8 cellular contexts compared by ENCODE assay signal in genomic region chr22:30968924-30969531, GRCh38. TPM values are rescaled to one million over a fixed set of nuclear protein-coding genes. Genes with fewer than 3 reads are reported as not detected.
DNase-seq lines count a peak whose midpoint lies in the region; ATAC-seq, FAIRE-seq and TF ChIP-seq lines count a peak whose summit lies in the region.

TUG1 (plus strand) TSS chr22:30969265.

- peak; percentile 75; the same call in 1 of the 2 replicates for TF ChIP-seq POLR2A in GM12892 (IDR thresholded peaks at IDR 0.05; ENCODE audit: low read depth, low read length)

- peak; percentile 97 for FAIRE-seq in GM12892 (lab: Jason Lieb, UNC)

- TF ChIP-seq CTCF in upper lobe of right lung (IDR thresholded peaks at IDR 0.05): no peak

- peaks cover 26% of the 10 kb centered on the region for H3K36me3 ChIP-seq in upper lobe of right lung

- intact Hi-C loops in T-helper 1 cell treated with Interleukin-12 subunit alpha and Interleukin-12 subunit beta and Interleukin-4 antibody, amounts not matched to agents 30 ng/mL and 1 ng/mL, for 36 hours (cut with micrococcal nuclease): loop anchor here (1.0 to 10.0 kb wide), 11 partner anchors 26 to 976 kb away; partner anchors contain the start of genes DUSP18, LIMK2, PATZ1 and PIK3IP1
- intact Hi-C loops in left cardiac atrium (cut with DNase I) (loop anchor here (5.0 kb wide), 1 partner anchor 113 kb away; the partner anchor contains the start of gene SMTN (in 2 of the 2)), posterior vena cava (cut with DNase I) (loop anchor here (2.0 to 5.0 kb wide), 2 partner anchors 112 to 113 kb away; partner anchors contain the start of gene SMTN (in 2 of the 2)), upper lobe of right lung (cut with DNase I) (loop anchor here (5.0 kb wide), 1 partner anchor 113 kb away; the partner anchor contains the start of gene SMTN)

- ATAC-seq in HG02870 (IDR thresholded peaks at IDR 0.05; ENCODE audit: unreplicated experiment) (peak; percentile 85), left cardiac atrium (peak; percentile 99), upper lobe of right lung (peak; percentile 97)

- H3K4me1 ChIP-seq in upper lobe of right lung: peaks cover 27% of the 10 kb centered on the region

- H3K9me3 ChIP-seq in upper lobe of right lung: no peaks in the 10 kb centered on the region

- H3K27me3 ChIP-seq in upper lobe of right lung: no peaks in the 10 kb centered on the region

- peak within 1 kb of the TSS; percentile 95 for H3K27ac ChIP-seq in upper lobe of right lung

- peak; percentile 95 for DNase-seq in GM12892 (ENCODE audit: insufficient read length)
- DNase-seq in NCI-H146 treated with DMSO at 0.1 percent for 48 hours (lab: John Stamatoyannopoulos, UW; ENCODE audit: unreplicated experiment): peak; percentile 86
- peak; percentile 87 for DNase-seq in amniotic stem cell (lab: John Stamatoyannopoulos, UW)
- peak; percentile 99 for DNase-seq in left cardiac atrium
- peak; percentile 99 for DNase-seq in posterior vena cava (ENCODE audit: low spot score)
- DNase-seq in upper lobe of right lung: peak; percentile 99

- H3K4me3 ChIP-seq in upper lobe of right lung: peak within 1 kb of the TSS; percentile 82

RNA-seq across cellular contexts. Expression of gene TUG1, which starts in this region (rescaled TPM):
- polyA plus RNA-seq in GM12892 (2012; ENCODE audit: missing spikeins): 35.1 TPM
- total RNA-seq in T-helper 1 cell treated with Interleukin-12 subunit alpha and Interleukin-12 subunit beta and Interleukin-4 antibody, amounts not matched to agents 30 ng/mL and 1 ng/mL, for 36 hours: 79.4 and 84.6 TPM in 2 replicates
- total RNA-seq in left cardiac atrium (10 to 100 TPM; 37.7 to 51.3 TPM), posterior vena cava (10 to 100 TPM; 61.7 to 65.8 TPM), upper lobe of right lung (71.8 TPM)

Comparison
In these comparisons a context has a peak if more than half of its experiments do, and no peak if none do; other contexts are left out.
1. Peak in every context shown above with its lines: DNase-seq, ATAC-seq, H3K4me3 ChIP-seq and H3K27ac ChIP-seq.